6 cellular contexts compared by ENCODE assay signal in genomic region chr9:33007755-33008154, GRCh38.
"Had no signal": no experiment of that assay in that cellular context is flagged by ENCODE, and none has a peak within 500 bp of the region (broad histone marks: within the 10 kb centered on the region; RNA-seq: fewer than 3 reads in every experiment).

No MANE protein-coding gene starts in this region.

- H3K9me3 Mint-ChIP-seq: GM23338, H9 had no signal

- H3K4me1 Mint-ChIP-seq: GM23338, H9 had no signal

- H3K4me3 Mint-ChIP-seq: GM23338, H9 had no signal

- H3K27ac Mint-ChIP-seq: GM23338, H9 had no signal

- DNase-seq: H9, HCEC 1CT, IMR-90, KG1 had no signal

- H3K4me3 ChIP-seq: GM23338, K562 had no signal
